ENCODE assay signal across 32 cellular contexts in genomic region chr12:132399092-132400010, GRCh38.
DNase-seq lines count a peak whose midpoint lies in the region; ATAC-seq, FAIRE-seq and TF ChIP-seq lines count a peak whose summit lies in the region.
"Had no signal": no experiment of that assay in that cellular context is flagged by ENCODE, and none has a peak within 500 bp of the region (broad histone marks: within the 10 kb centered on the region; RNA-seq: fewer than 3 reads in every experiment).

No MANE protein-coding gene starts in this region.

- DNase-seq in heart left ventricle (peak in 3 of 5 donors; percentile 18 to 31 (median 24)), left cardiac atrium (no peak), RWPE2 (ENCODE audit: low spot score) (peak; percentile 62), left lung (peak; percentile 31 to 76), T1000 (lab: John Stamatoyannopoulos, UW) (no peak), GM19239 (ENCODE audit: insufficient read length, low spot score) (no peak), amniotic stem cell (lab: John Stamatoyannopoulos, UW) (no peak)
- DNase-seq: activated CD4-positive, alpha-beta T cell treated with anti-CD3 and anti-CD28 coated beads, Interleukin-2, amount 50 U/mL, for 48 hours; activated naive CD4-positive, alpha-beta T cell treated with anti-CD3 and anti-CD28 coated beads, Interleukin-2, amount 10 ng/mL, durations not matched to agents 7 days and 5 days; amygdala; esophagus squamous epithelium; foreskin melanocyte; heart right ventricle; HFFc6; KG1; kidney glomerular epithelial cell; mammary epithelial cell; MM.1S; natural killer cell; NCI-H1105 treated with DMSO at 0.1 percent for 48 hours; NCI-H187 treated with DMSO at 0.1 percent for 48 hours; occipital lobe; T-helper 1 cell; transverse colon had no signal

- WGBS in heart left ventricle, 4 donors = 75 to 80% (median 75%) methylated on average over 25 to 43 of the region's 43 CpGs

- H3K4me3 ChIP-seq in heart left ventricle (no peak overlapping the region), RWPE2 (ENCODE audit: severe bottlenecking) (no peak overlapping the region), left lung (no peak overlapping the region)
- H3K4me3 ChIP-seq: BLaER1 treated with 17β-estradiol and CSF1 and Interleukin-3, amounts not matched to agents 10 nM and 100 nM; esophagus squamous epithelium; GM23338; heart right ventricle; mucosa of descending colon; psoas muscle; transverse colon had no signal

- no peak for TF ChIP-seq CTCF in heart left ventricle (IDR thresholded peaks at IDR 0.05)
- TF ChIP-seq CTCF in RWPE2 (IDR thresholded peaks at IDR 0.05; ENCODE audit: poor library complexity, severe bottlenecking) = no peak
- no peak for TF ChIP-seq CTCF in left lung (IDR thresholded peaks at IDR 0.05)

- H3K9me3 ChIP-seq in heart left ventricle = no peaks in the 10 kb centered on the region
- H3K9me3 ChIP-seq in RWPE2 (ENCODE audit: severe bottlenecking) = no peaks in the 10 kb centered on the region
- H3K9me3 ChIP-seq in left lung = no peaks in the 10 kb centered on the region
- H3K9me3 ChIP-seq: BLaER1 treated with 17β-estradiol and CSF1 and Interleukin-3, amounts not matched to agents 10 nM and 100 nM; esophagus squamous epithelium; heart right ventricle; mucosa of descending colon; psoas muscle; SJCRH30; transverse colon had no signal

- peaks cover 15 to 69% (median 39%) of the 10 kb centered on the region in 9 donors for H3K27me3 ChIP-seq in heart left ventricle
- peaks cover 55% of the 10 kb centered on the region for H3K27me3 ChIP-seq in RWPE2 (ENCODE audit: insufficient read depth, poor library complexity, severe bottlenecking)
- H3K27me3 ChIP-seq in left lung = peaks cover 18 to 91% of the 10 kb centered on the region in 2 donors
- H3K27me3 ChIP-seq: SJCRH30 had no signal

- no peak for ATAC-seq in heart left ventricle
- no peak for ATAC-seq in left cardiac atrium
- no peak for ATAC-seq in RWPE2 (ENCODE audit: low read depth)
- ATAC-seq in left lung = no peak
- ATAC-seq: mucosa of descending colon; natural killer cell; psoas muscle; stimulated activated memory B cell treated with anti-CD40 and anti-IgM and Interleukin-4, amounts not matched to agents 10 μg/mL and 1 μg/mL and 100 μg/mL, for 72 hours had no signal

- no peak for FAIRE-seq in GM19239 (lab: Jason Lieb, UNC)
- FAIRE-seq: HTR-8/SVneo, RCC 7860 had no signal

- TF ChIP-seq POLR2A in heart left ventricle (IDR thresholded peaks at IDR 0.05) = no peak

- H3K27ac ChIP-seq in heart left ventricle (no peak overlapping the region), RWPE2 (ENCODE audit: poor library complexity, severe bottlenecking) (no peak overlapping the region), left lung (no peak overlapping the region)
- H3K27ac ChIP-seq: BLaER1 treated with 17β-estradiol and CSF1 and Interleukin-3, amounts not matched to agents 10 nM and 100 nM; esophagus squamous epithelium; heart right ventricle; psoas muscle; SJCRH30; transverse colon had no signal

- intact Hi-C loops in heart left ventricle (cut with DNase I) = no loop called here
- intact Hi-C loops in left cardiac atrium (cut with DNase I) = loop anchor here in 1 of 2 donors (10.0 kb wide), 1 partner anchor 245 kb away; no protein-coding TSS in a partner anchor
- intact Hi-C loops in left lung (cut with DNase I) = no loop called here

- H3K4me1 ChIP-seq in heart left ventricle (no peaks in the 10 kb centered on the region), RWPE2 (ENCODE audit: insufficient read depth, poor library complexity, severe bottlenecking) (no peaks in the 10 kb centered on the region), left lung (no peaks in the 10 kb centered on the region)
- H3K4me1 ChIP-seq: esophagus squamous epithelium, heart right ventricle, psoas muscle, SJCRH30, transverse colon had no signal

- H3K36me3 ChIP-seq in heart left ventricle (no peaks in the 10 kb centered on the region), RWPE2 (ENCODE audit: low read depth) (no peaks in the 10 kb centered on the region), left lung (no peaks in the 10 kb centered on the region)
- H3K36me3 ChIP-seq: BLaER1 treated with 17β-estradiol and CSF1 and Interleukin-3, amounts not matched to agents 10 nM and 100 nM; esophagus squamous epithelium; heart right ventricle; SJCRH30; transverse colon had no signal

Comparison
In these comparisons a context has a peak if more than half of its experiments do, and no peak if none do; other contexts are left out.
1. DNase-seq: peak in heart left ventricle (3 of 5), RWPE2 (single experiment) and left lung (2 of 2); none in left cardiac atrium (single experiment), T1000 (single experiment), GM19239 (single experiment) and amniotic stem cell (single experiment).